In the genomic region with DNA sequence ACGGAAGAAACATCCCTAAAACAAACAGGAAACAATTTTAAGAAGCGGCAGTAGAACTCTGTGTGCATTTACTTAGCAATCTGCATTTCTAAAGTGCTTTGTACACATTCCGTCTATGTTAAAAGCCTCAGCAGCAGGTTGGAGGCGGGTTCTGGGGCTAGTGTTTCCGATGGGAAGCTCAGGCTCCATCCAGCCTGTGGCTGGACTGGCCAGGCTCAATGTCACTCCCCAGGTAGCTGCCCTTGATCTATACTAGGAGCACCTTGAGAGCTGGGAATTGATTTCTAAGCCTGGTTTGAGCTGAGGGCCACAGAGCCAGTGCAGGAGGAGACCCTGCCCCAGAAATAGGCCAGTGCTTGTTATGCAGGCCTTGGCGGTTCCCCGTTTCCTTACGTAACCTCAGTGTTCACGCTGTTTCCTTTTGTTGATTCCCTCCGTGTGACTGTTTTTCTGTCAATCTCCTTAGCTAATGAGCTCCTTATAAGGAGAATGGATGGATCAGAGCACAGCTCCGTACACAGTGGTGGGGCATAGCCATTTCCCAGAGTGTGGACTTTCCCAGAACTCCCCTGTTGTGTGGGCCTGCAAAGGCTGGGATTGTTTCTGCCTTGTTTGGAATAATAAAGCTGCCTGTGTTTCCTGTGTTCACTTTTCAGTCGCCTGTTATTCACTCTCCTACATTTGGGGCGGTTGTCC, we compare ENCODE assay signal across 8 cellular contexts. TPM values are rescaled to one million over a fixed set of nuclear protein-coding genes. Genes with fewer than 3 reads are reported as not detected.
DNase-seq lines count a peak whose midpoint lies in the region; ATAC-seq and TF ChIP-seq lines count a peak whose summit lies in the region.

No MANE protein-coding gene starts in this region.

- H3K36me3 ChIP-seq in BLaER1: no peaks in the 10 kb centered on the region
- no peaks in the 10 kb centered on the region for H3K36me3 ChIP-seq in right lobe of liver

- no peaks in the 10 kb centered on the region for H3K9me3 Mint-ChIP-seq in MCF 10A (ENCODE audit: unreplicated experiment)
- no peaks in the 10 kb centered on the region for H3K9me3 Mint-ChIP-seq in T-helper 2 cell treated with Interferon-gamma antibody and Interleukin-4, amounts not matched to agents 5 μg/mL and 100 μg/mL, for 36 hours
- H3K9me3 Mint-ChIP-seq in activated T-helper 1 cell treated with anti-CD3 and anti-CD28 coated beads, Interleukin-12 subunit alpha, Interleukin-12 subunit beta, Interleukin-2, Interleukin-4 antibody, amounts not matched to agents 30 ng/mL and 10 ng/mL and 1 ng/mL, durations not matched to agents 14 hours and 24 hours and 36 hours: no peaks in the 10 kb centered on the region

- intact Hi-C loops in MCF 10A (cut with micrococcal nuclease) (no loop called here), right lobe of liver (cut with DNase I) (no loop called here)
- intact Hi-C loops in activated T-helper 1 cell treated with anti-CD3 and anti-CD28 coated beads, Interleukin-12 subunit alpha, Interleukin-12 subunit beta, Interleukin-2, Interleukin-4 antibody, amounts not matched to agents 30 ng/mL and 10 ng/mL and 1 ng/mL, durations not matched to agents 14 hours and 24 hours and 36 hours (cut with micrococcal nuclease): no loop called here

- peaks cover 33% of the 10 kb centered on the region for H3K4me1 Mint-ChIP-seq in MCF 10A (ENCODE audit: insufficient read depth, unreplicated experiment)
- peaks cover 8% of the 10 kb centered on the region for H3K4me1 Mint-ChIP-seq in T-helper 2 cell treated with Interferon-gamma antibody and Interleukin-4, amounts not matched to agents 5 μg/mL and 100 μg/mL, for 36 hours (ENCODE audit: low read depth)
- H3K4me1 Mint-ChIP-seq in activated T-helper 1 cell treated with anti-CD3 and anti-CD28 coated beads, Interleukin-12 subunit alpha, Interleukin-12 subunit beta, Interleukin-2, Interleukin-4 antibody, amounts not matched to agents 30 ng/mL and 10 ng/mL and 1 ng/mL, durations not matched to agents 14 hours and 24 hours and 36 hours (ENCODE audit: low read depth): no peaks in the 10 kb centered on the region

- BruUV-seq in MCF 10A (replicated peaks; lab: Mats Ljungman, UMichigan): no TSS peak

- no peaks in the 10 kb centered on the region for H3K27me3 Mint-ChIP-seq in MCF 10A (ENCODE audit: insufficient read depth, unreplicated experiment)
- H3K27me3 Mint-ChIP-seq in T-helper 2 cell treated with Interferon-gamma antibody and Interleukin-4, amounts not matched to agents 5 μg/mL and 100 μg/mL, for 36 hours (ENCODE audit: low read depth): peaks cover 27% of the 10 kb centered on the region
- H3K27me3 Mint-ChIP-seq in activated T-helper 1 cell treated with anti-CD3 and anti-CD28 coated beads, Interleukin-12 subunit alpha, Interleukin-12 subunit beta, Interleukin-2, Interleukin-4 antibody, amounts not matched to agents 30 ng/mL and 10 ng/mL and 1 ng/mL, durations not matched to agents 14 hours and 24 hours and 36 hours (ENCODE audit: insufficient read depth): peaks cover 42% of the 10 kb centered on the region

- TF ChIP-seq CTCF in MCF 10A (IDR thresholded peaks at IDR 0.05; ENCODE audit: unreplicated experiment) (no peak), right lobe of liver (IDR thresholded peaks at IDR 0.05) (no peak)

- DNase-seq in NCI-H146 treated with DMSO at 0.1 percent for 48 hours (lab: John Stamatoyannopoulos, UW; ENCODE audit: unreplicated experiment) (peak; percentile 62), MCF 10A (ENCODE audit: unreplicated experiment) (peak; percentile 47), right lobe of liver (no peak), D341Med (ENCODE audit: low spot score) (no peak)
- no peak for DNase-seq in stimulated activated CD4-positive, alpha-beta T cell treated with anti-CD3 and anti-CD28 coated beads, Interleukin-4, amount 100 ng/mL, for 1 hour
- DNase-seq in T-helper 2 cell treated with Interferon-gamma antibody and Interleukin-4, amounts not matched to agents 5 μg/mL and 100 μg/mL, for 36 hours (ENCODE audit: low spot score): no peak
- DNase-seq in activated T-helper 1 cell treated with anti-CD3 and anti-CD28 coated beads, Interleukin-12 subunit alpha, Interleukin-12 subunit beta, Interleukin-2, Interleukin-4 antibody, amounts not matched to agents 30 ng/mL and 10 ng/mL and 1 ng/mL, durations not matched to agents 14 hours and 24 hours and 36 hours (ENCODE audit: low spot score): no peak

- H3K27ac ChIP-seq in BLaER1: peak overlapping the region; percentile 87
- peak overlapping the region in 1 of 3 donors; percentile 5 for H3K27ac ChIP-seq in right lobe of liver

- H3K27ac Mint-ChIP-seq in MCF 10A (ENCODE audit: low read depth, unreplicated experiment): peak overlapping the region; percentile 27
- H3K27ac Mint-ChIP-seq in T-helper 2 cell treated with Interferon-gamma antibody and Interleukin-4, amounts not matched to agents 5 μg/mL and 100 μg/mL, for 36 hours: no peak overlapping the region
- no peak overlapping the region for H3K27ac Mint-ChIP-seq in activated T-helper 1 cell treated with anti-CD3 and anti-CD28 coated beads, Interleukin-12 subunit alpha, Interleukin-12 subunit beta, Interleukin-2, Interleukin-4 antibody, amounts not matched to agents 30 ng/mL and 10 ng/mL and 1 ng/mL, durations not matched to agents 14 hours and 24 hours and 36 hours

- H3K4me3 Mint-ChIP-seq in MCF 10A (ENCODE audit: unreplicated experiment): peak overlapping the region; percentile 50
- no peak overlapping the region for H3K4me3 Mint-ChIP-seq in T-helper 2 cell treated with Interferon-gamma antibody and Interleukin-4, amounts not matched to agents 5 μg/mL and 100 μg/mL, for 36 hours
- H3K4me3 Mint-ChIP-seq in activated T-helper 1 cell treated with anti-CD3 and anti-CD28 coated beads, Interleukin-12 subunit alpha, Interleukin-12 subunit beta, Interleukin-2, Interleukin-4 antibody, amounts not matched to agents 30 ng/mL and 10 ng/mL and 1 ng/mL, durations not matched to agents 14 hours and 24 hours and 36 hours: no peak overlapping the region

- H3K27me3 ChIP-seq in BLaER1 (no peaks in the 10 kb centered on the region), right lobe of liver (no peaks in the 10 kb centered on the region)

- WGBS in right lobe of liver (ENCODE audit: insufficient coverage, low coverage, low lambda C conversion rate, missing lambda C conversion rate): 43% methylated on average over 13 of the region's 13 CpGs

- H4K20me1 ChIP-seq in BLaER1: no peaks in the 10 kb centered on the region

- H3K9me3 ChIP-seq in BLaER1 (no peaks in the 10 kb centered on the region), right lobe of liver (no peaks in the 10 kb centered on the region)

- peak; percentile 15 to 49 (median 46) for ATAC-seq in right lobe of liver

- peak overlapping the region; percentile 46 for H3K4me3 ChIP-seq in BLaER1
- H3K4me3 ChIP-seq in right lobe of liver: no peak overlapping the region

- H3K9ac ChIP-seq in BLaER1: peak overlapping the region; percentile 66

- H3K4me2 ChIP-seq in BLaER1: peak overlapping the region; percentile 76

- no peak for TF ChIP-seq POLR2A in right lobe of liver (IDR thresholded peaks at IDR 0.05)

- POLR2A ChIA-PET in MCF 10A (lab: Yijun Ruan, JAX): interaction anchor here (0.8 to 5.3 kb wide), 5 partner anchors 13 to 316 kb away, joined by 3 to 51 read pairs (median 4); partner anchors contain the start of genes ADORA2B, TTC19 and ZSWIM7

- CTCF ChIA-PET in MCF 10A (lab: Yijun Ruan, JAX): interaction anchor here (1.0 kb wide), 1 partner anchor 16 kb away, joined by 4 read pairs; no protein-coding TSS in a partner anchor

- H3K36me3 Mint-ChIP-seq in MCF 10A (ENCODE audit: insufficient read depth, unreplicated experiment): peaks cover 12% of the 10 kb centered on the region
- no peaks in the 10 kb centered on the region for H3K36me3 Mint-ChIP-seq in T-helper 2 cell treated with Interferon-gamma antibody and Interleukin-4, amounts not matched to agents 5 μg/mL and 100 μg/mL, for 36 hours (ENCODE audit: low read depth)
- H3K36me3 Mint-ChIP-seq in activated T-helper 1 cell treated with anti-CD3 and anti-CD28 coated beads, Interleukin-12 subunit alpha, Interleukin-12 subunit beta, Interleukin-2, Interleukin-4 antibody, amounts not matched to agents 30 ng/mL and 10 ng/mL and 1 ng/mL, durations not matched to agents 14 hours and 24 hours and 36 hours (ENCODE audit: low read depth): no peaks in the 10 kb centered on the region

- H3K4me1 ChIP-seq in BLaER1 (peaks cover 54% of the 10 kb centered on the region), right lobe of liver (peaks cover 0 to 7% (median 0%) of the 10 kb centered on the region in 4 donors)

RNA-seq across cellular contexts. Expression of gene ADORA2B, which starts 21.4 kb away (rescaled TPM):
- total RNA-seq in MCF 10A (2022) (21.7 and 26.0 TPM in 2 replicates), right lobe of liver (under 1 TPM in 5 of 6 experiments, not detected in 1; 0.16 to 0.62 (median 0.37) TPM)
- total RNA-seq in activated T-helper 1 cell treated with anti-CD3 and anti-CD28 coated beads, Interleukin-12 subunit alpha, Interleukin-12 subunit beta, Interleukin-2, Interleukin-4 antibody, amounts not matched to agents 30 ng/mL and 10 ng/mL and 1 ng/mL, durations not matched to agents 14 hours and 24 hours and 36 hours: 1.4 and 1.5 TPM in 2 replicates

RNA-seq across cellular contexts. Expression of gene ZSWIM7, which starts 33.2 kb away (rescaled TPM):
- total RNA-seq in MCF 10A (2022) (44.1 and 63.3 TPM in 2 replicates), right lobe of liver (10 to 100 TPM; 10.6 to 21.8 (median 11.8) TPM)
- total RNA-seq in activated T-helper 1 cell treated with anti-CD3 and anti-CD28 coated beads, Interleukin-12 subunit alpha, Interleukin-12 subunit beta, Interleukin-2, Interleukin-4 antibody, amounts not matched to agents 30 ng/mL and 10 ng/mL and 1 ng/mL, durations not matched to agents 14 hours and 24 hours and 36 hours: 8.3 and 9.5 TPM in 2 replicates

RNA-seq across cellular contexts. Expression of gene TTC19, which starts 33.3 kb away (rescaled TPM):
- 46.7 and 49.5 TPM in 2 replicates for total RNA-seq in MCF 10A (2022)
- 10 to 100 TPM; 14.3 to 32.3 (median 19.9) TPM for total RNA-seq in right lobe of liver
- total RNA-seq in activated T-helper 1 cell treated with anti-CD3 and anti-CD28 coated beads, Interleukin-12 subunit alpha, Interleukin-12 subunit beta, Interleukin-2, Interleukin-4 antibody, amounts not matched to agents 30 ng/mL and 10 ng/mL and 1 ng/mL, durations not matched to agents 14 hours and 24 hours and 36 hours: 38.0 and 40.3 TPM in 2 replicates

Comparison
In these comparisons a context has a peak if more than half of its experiments do, and no peak if none do; other contexts are left out.
1. DNase-seq: peak in NCI-H146 treated with DMSO at 0.1 percent for 48 hours (single experiment) and MCF 10A (single experiment); none in right lobe of liver (0 of 3), stimulated activated CD4-positive, alpha-beta T cell treated with anti-CD3 and anti-CD28 coated beads, Interleukin-4, amount 100 ng/mL, for 1 hour (single experiment), T-helper 2 cell treated with Interferon-gamma antibody and Interleukin-4, amounts not matched to agents 5 μg/mL and 100 μg/mL, for 36 hours (single experiment), D341Med (single experiment) and activated T-helper 1 cell treated with anti-CD3 and anti-CD28 coated beads, Interleukin-12 subunit alpha, Interleukin-12 subunit beta, Interleukin-2, Interleukin-4 antibody, amounts not matched to agents 30 ng/mL and 10 ng/mL and 1 ng/mL, durations not matched to agents 14 hours and 24 hours and 36 hours (single experiment).